8 cellular contexts compared by ENCODE assay signal in the genomic region with DNA sequence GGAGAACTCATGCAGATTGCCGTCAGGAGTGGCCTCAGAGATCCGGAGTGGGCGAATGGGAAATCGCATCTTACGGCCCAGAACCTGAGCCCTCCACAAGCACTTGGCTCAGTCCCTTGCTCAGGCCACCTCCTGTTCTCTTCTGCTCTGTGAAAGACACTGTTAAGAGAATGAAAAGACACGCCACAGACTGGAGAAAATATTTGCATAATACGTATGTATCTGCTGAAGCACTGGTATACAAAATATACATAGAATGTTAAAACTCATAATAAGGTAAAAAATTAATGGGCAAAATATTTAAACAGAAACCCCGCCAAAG. TPM values are rescaled to one million over a fixed set of nuclear protein-coding genes. Genes with fewer than 3 reads are reported as not detected.
DNase-seq lines count a peak whose midpoint lies in the region; ATAC-seq and TF ChIP-seq lines count a peak whose summit lies in the region.

No MANE protein-coding gene starts in this region.

- H3K4me3 ChIP-seq in Peyer's patch = peak overlapping the region in 3 of 4 donors; percentile 35 to 70 (median 68)
- peak overlapping the region; percentile 59 for H3K4me3 ChIP-seq in fibroblast of pulmonary artery (replicated peaks; ENCODE audit: low read depth, low read length)
- H3K4me3 ChIP-seq in stomach smooth muscle (ENCODE audit: low read length in 2 of 2) = peak overlapping the region; percentile 60 to 64

- no peak for DNase-seq in activated T-cell treated with anti-CD3 and anti-CD28 coated beads, Interleukin-2, amount 50 U/mL, for 4 hours
- no peak for DNase-seq in activated T-cell treated with anti-CD3 and anti-CD28 coated beads, Interleukin-2, amount 50 U/mL, for 48 hours
- no peak for DNase-seq in Peyer's patch
- no peak for DNase-seq in fibroblast of pulmonary artery (ENCODE audit: low read depth)
- no peak for DNase-seq in hypothalamus (lab: John Stamatoyannopoulos, UW)
- DNase-seq in G401 (ENCODE audit: low spot score) = no peak
- no peak for DNase-seq in SIG-M5 (lab: John Stamatoyannopoulos, UW)

- H3K4me1 ChIP-seq in Peyer's patch (peaks cover 0 to 11% (median 6%) of the 10 kb centered on the region in 4 donors), stomach smooth muscle (ENCODE audit: control insufficient read depth, insufficient read depth, low read length) (peaks cover 6% of the 10 kb centered on the region)

- peak in 1 of 2 donors; percentile 51 for ATAC-seq in activated T-cell treated with anti-CD3 and anti-CD28 coated beads, Interleukin-2, amount 50 U/mL, for 4 hours

- H3K9me3 Mint-ChIP-seq in activated T-cell treated with anti-CD3 and anti-CD28 coated beads, Interleukin-2, amount 50 U/mL, for 4 hours = no peaks in the 10 kb centered on the region

- no peak overlapping the region for H3K27ac ChIP-seq in Peyer's patch
- H3K27ac ChIP-seq in stomach smooth muscle (ENCODE audit: low read length) = no peak overlapping the region

- no peak for TF ChIP-seq CTCF in Peyer's patch (IDR thresholded peaks at IDR 0.05)
- TF ChIP-seq CTCF in fibroblast of pulmonary artery (IDR thresholded peaks at IDR 0.05; ENCODE audit: low read length, missing control alignments) = no peak

- H3K36me3 ChIP-seq in Peyer's patch (no peaks in the 10 kb centered on the region), stomach smooth muscle (ENCODE audit: control insufficient read depth in 2 of 2, insufficient read depth in 2 of 2, low read length in 2 of 2) (no peaks in the 10 kb centered on the region)

- no peaks in the 10 kb centered on the region for H3K9me3 ChIP-seq in Peyer's patch
- no peaks in the 10 kb centered on the region for H3K9me3 ChIP-seq in stomach smooth muscle (ENCODE audit: control insufficient read depth in 2 of 2, low read length in 2 of 2)

- H3K27me3 Mint-ChIP-seq in activated T-cell treated with anti-CD3 and anti-CD28 coated beads, Interleukin-2, amount 50 U/mL, for 4 hours (ENCODE audit: low read depth) = peaks cover 67% of the 10 kb centered on the region

- H3K9ac ChIP-seq in stomach smooth muscle (ENCODE audit: low read length in 2 of 2) = no peak overlapping the region

- in situ Hi-C loops in G401 (cut with HindIII; ENCODE audit: low sequenced_read_pairs) = no loop called here

- H3K27me3 ChIP-seq in Peyer's patch = no peaks in the 10 kb centered on the region
- peaks cover 40 to 50% of the 10 kb centered on the region in 2 donors for H3K27me3 ChIP-seq in stomach smooth muscle (ENCODE audit: control insufficient read depth in 1 of 2, insufficient read depth in 2 of 2, low read length in 2 of 2)

- TF ChIP-seq POLR2A in Peyer's patch (IDR thresholded peaks at IDR 0.05) = no peak

- H3K4me1 Mint-ChIP-seq in activated T-cell treated with anti-CD3 and anti-CD28 coated beads, Interleukin-2, amount 50 U/mL, for 4 hours (ENCODE audit: low read depth) = peaks cover 5% of the 10 kb centered on the region

- H3K36me3 Mint-ChIP-seq in activated T-cell treated with anti-CD3 and anti-CD28 coated beads, Interleukin-2, amount 50 U/mL, for 4 hours (ENCODE audit: insufficient read depth) = no peaks in the 10 kb centered on the region

- H3K4me3 Mint-ChIP-seq in activated T-cell treated with anti-CD3 and anti-CD28 coated beads, Interleukin-2, amount 50 U/mL, for 4 hours = peak overlapping the region; percentile 77

RNA-seq across cellular contexts. Expression of gene POM121L2, which starts 0.8 kb away (rescaled TPM):
- not detected for total RNA-seq in activated T-cell treated with anti-CD3 and anti-CD28 coated beads, Interleukin-2, amount 50 U/mL, for 4 hours
- total RNA-seq in Peyer's patch = not detected
- total RNA-seq in G401 (2014; rRNA removed; shearing (Covaris generic)) = not detected in 2 replicates
